Comparison of ENCODE assay signal across 8 cellular contexts in the genomic region with DNA sequence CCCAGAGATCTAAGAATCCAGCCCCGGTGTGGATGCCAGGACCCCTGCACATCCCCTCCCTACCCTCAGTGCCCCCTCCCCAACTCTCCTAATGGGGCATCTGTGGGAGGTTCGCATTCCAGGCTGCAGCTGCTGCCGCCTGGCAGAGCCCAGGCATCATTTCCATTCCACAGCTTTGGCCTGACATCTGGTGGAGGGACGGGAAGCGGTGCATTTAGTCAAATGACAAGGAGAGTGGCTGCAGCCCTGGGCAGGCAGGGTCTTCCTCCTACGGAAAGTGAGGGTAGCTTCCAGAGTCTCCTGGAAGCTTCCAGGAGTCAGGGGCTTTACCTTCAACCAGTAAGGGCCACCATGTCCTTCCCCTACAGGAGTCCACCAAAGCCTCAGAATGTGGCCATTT. TPM values are rescaled to one million over a fixed set of nuclear protein-coding genes. Genes with fewer than 3 reads are reported as not detected.
DNase-seq lines count a peak whose midpoint lies in the region; ATAC-seq and TF ChIP-seq lines count a peak whose summit lies in the region.

No MANE protein-coding gene starts in this region.

- H3K27ac ChIP-seq in C4-2B, result no peak overlapping the region
- H3K27ac ChIP-seq in IMR-90 (ENCODE audit: insufficient read depth, low read length), result no peak overlapping the region

- no peak overlapping the region for H2AFZ ChIP-seq in IMR-90 (replicated peaks; ENCODE audit: low read length, poor library complexity)

- H2BK120ac ChIP-seq in IMR-90 (ENCODE audit: low read depth, low read length), result no peak overlapping the region

- WGBS in IMR-90 (ENCODE audit: extremely low coverage in 2 of 2, insufficient read length in 1 of 2), 2 experiments, result 0% methylated on average over 2 of the region's 6 CpGs; no CpG with 5 or more reads in 1 of the 2 experiments

- no peak overlapping the region for H2BK5ac ChIP-seq in IMR-90 (ENCODE audit: low read depth, low read length, poor library complexity, severe bottlenecking)

- H3K9me1 ChIP-seq in IMR-90 (ENCODE audit: insufficient read depth, low read length), result no peaks in the 10 kb centered on the region

- intact Hi-C loops in IMR-90 (cut with micrococcal nuclease), result loop anchor here (1.0 to 5.0 kb wide), 2 partner anchors 443 to 1068 kb away; no protein-coding TSS in a partner anchor

- H3K9me3 Mint-ChIP-seq in brain, result peaks cover 5 to 18% (median 11%) of the 10 kb centered on the region in 5 experiments

- H3K18ac ChIP-seq in IMR-90 (ENCODE audit: low read depth, low read length), result no peak overlapping the region

- BruUV-seq in IMR-90 (replicated peaks; lab: Mats Ljungman, UMichigan), result no TSS peak

- in situ Hi-C loops in IMR-90 (cut with MboI; ENCODE audit: low sequenced_read_pairs), result loop anchor here (5.0 to 10.0 kb wide), 2 partner anchors 158 to 290 kb away; no protein-coding TSS in a partner anchor

- ATAC-seq in IMR-90 (ENCODE audit: low read depth) (peak; percentile 50), HG02588 (IDR thresholded peaks at IDR 0.05; ENCODE audit: unreplicated experiment) (no peak), HG02610 (IDR thresholded peaks at IDR 0.05; ENCODE audit: unreplicated experiment) (no peak)

- no peak overlapping the region for H2BK20ac ChIP-seq in IMR-90 (ENCODE audit: low read depth, low read length)

- H3K4me1 Mint-ChIP-seq in brain, result peaks cover 15% of the 10 kb centered on the region

- no peaks in the 10 kb centered on the region for H3K79me1 ChIP-seq in IMR-90 (ENCODE audit: low read depth in 1 of 2, low read length in 2 of 2)

- H3K9me3 ChIP-seq in IMR-90 (ENCODE audit: control insufficient read depth, insufficient read depth, low read length), result no peaks in the 10 kb centered on the region

- H2BK15ac ChIP-seq in IMR-90 (ENCODE audit: low read depth, low read length), result no peak overlapping the region

- dilution Hi-C loops in IMR-90 (cut with HindIII; ENCODE audit: low sequenced_read_pairs, unreplicated experiment), result no loop called here

- H4K91ac ChIP-seq in IMR-90 (ENCODE audit: insufficient read depth, low read depth, low read length), result no peak overlapping the region

- H3K4me3 Mint-ChIP-seq in brain, result no peak overlapping the region

- H2AK5ac ChIP-seq in IMR-90 (ENCODE audit: low read depth, low read length), result no peak overlapping the region

- no peak overlapping the region for H3K23ac ChIP-seq in IMR-90 (ENCODE audit: low read depth, low read length)

- H4K8ac ChIP-seq in IMR-90 (ENCODE audit: low read depth in 2 of 2, low read length in 2 of 2), result no peak overlapping the region

- H3K14ac ChIP-seq in IMR-90 (replicated peaks; ENCODE audit: low read depth, low read length), result no peak overlapping the region

- no peak overlapping the region for H3K9ac ChIP-seq in IMR-90 (ENCODE audit: low read depth, low read length)

- H3K36me3 Mint-ChIP-seq in brain, result no peaks in the 10 kb centered on the region

- peaks cover 4% of the 10 kb centered on the region; the same call in 1 of the 2 replicates for H3K27me3 ChIP-seq in IMR-90 (ENCODE audit: control insufficient read depth, insufficient read depth, low read length)

- H2AK9ac ChIP-seq in IMR-90 (replicated peaks; ENCODE audit: low read depth, low read length, poor library complexity), result no peak overlapping the region

- H3K4me2 ChIP-seq in IMR-90 (ENCODE audit: low read depth, low read length), result no peak overlapping the region

- peaks cover 2% of the 10 kb centered on the region; the same call in 1 of the 2 replicates for H3K4me1 ChIP-seq in IMR-90 (ENCODE audit: control insufficient read depth, insufficient read depth, low read length)

- TF ChIP-seq RAD21 in IMR-90 (IDR thresholded peaks at IDR 0.05; ENCODE audit: low read length), result no peak

- no peak overlapping the region for H4K5ac ChIP-seq in IMR-90 (ENCODE audit: low read depth, low read length)

- POLR2A ChIA-PET in IMR-90 (lab: Charles Lee; ENCODE audit: unreplicated experiment), result no interaction called here

- TF ChIP-seq POLR2A in IMR-90 (IDR thresholded peaks at IDR 0.05; ENCODE audit: low read depth, low read length) (no peak), erythroblast (IDR thresholded peaks at IDR 0.05; ENCODE audit: low read length) (no peak)

- no peaks in the 10 kb centered on the region for H4K20me1 ChIP-seq in IMR-90 (ENCODE audit: insufficient read depth, low read length)

- H3K56ac ChIP-seq in IMR-90 (ENCODE audit: extremely low read depth, insufficient read depth, low read length), result no peak overlapping the region

- CTCF ChIA-PET in IMR-90 (lab: Yijun Ruan, JAX), result interaction anchor here (0.6 to 1.9 kb wide), 5 partner anchors 155 to 1994 kb away, joined by 3 to 6 read pairs (median 4); no protein-coding TSS in a partner anchor

- H3K27ac Mint-ChIP-seq in brain, result no peak overlapping the region

- H3K27me3 Mint-ChIP-seq in brain, result peaks cover 19% of the 10 kb centered on the region

- H3K4me3 ChIP-seq in IMR-90 (ENCODE audit: insufficient read depth, low read depth, low read length), result no peak overlapping the region

- H3K4ac ChIP-seq in IMR-90 (ENCODE audit: low read depth, low read length), result no peak overlapping the region

- H3K36me3 ChIP-seq in IMR-90 (ENCODE audit: control insufficient read depth, insufficient read depth, low read length), result no peaks in the 10 kb centered on the region

- peak; percentile 23 for TF ChIP-seq CTCF in C4-2B (conservative IDR thresholded peaks at IDR 0.05)
- TF ChIP-seq CTCF in IMR-90 (conservative IDR thresholded peaks at IDR 0.05; ENCODE audit: low read depth, low read length), result peak; percentile 33
- TF ChIP-seq CTCF in brain (conservative IDR thresholded peaks at IDR 0.05), result peak; percentile 53

- DNase-seq in IMR-90, result no peak
- peak; percentile 88 for DNase-seq in left kidney (ENCODE audit: low read depth, low spot score)
- DNase-seq in erythroblast (lab: John Stamatoyannopoulos, UW), result no peak
- DNase-seq in activated CD4-positive, CD25-positive, alpha-beta regulatory T cell (lab: John Stamatoyannopoulos, UW), result no peak

TF ChIP-seq in IMR-90, 13 proteins besides CTCF, POLR2A, EP300 and RAD21:
- TF ChIP-seq MXI1 (IDR thresholded peaks at IDR 0.05; ENCODE audit: borderline replicate concordance, low read depth, low read length) (no peak), SMC3 (IDR thresholded peaks at IDR 0.05; ENCODE audit: low read depth, low read length) (no peak), BHLHE40 (IDR thresholded peaks at IDR 0.05; ENCODE audit: low read depth, low read length) (no peak), RFX5 (IDR thresholded peaks at IDR 0.05; ENCODE audit: low read depth, low read length) (no peak), FOS (IDR thresholded peaks at IDR 0.05; ENCODE audit: low read depth, low read length) (no peak), CEBPB (IDR thresholded peaks at IDR 0.05; ENCODE audit: low read depth, low read length) (no peak), RCOR1 (IDR thresholded peaks at IDR 0.05; ENCODE audit: insufficient replicate concordance, low read length) (no peak), MAZ (IDR thresholded peaks at IDR 0.05; ENCODE audit: borderline replicate concordance, low read depth, low read length) (no peak), NFE2L2 (IDR thresholded peaks at IDR 0.05; ENCODE audit: low read depth, low read length) (no peak)
- TF ChIP-seq, protein P1, sequence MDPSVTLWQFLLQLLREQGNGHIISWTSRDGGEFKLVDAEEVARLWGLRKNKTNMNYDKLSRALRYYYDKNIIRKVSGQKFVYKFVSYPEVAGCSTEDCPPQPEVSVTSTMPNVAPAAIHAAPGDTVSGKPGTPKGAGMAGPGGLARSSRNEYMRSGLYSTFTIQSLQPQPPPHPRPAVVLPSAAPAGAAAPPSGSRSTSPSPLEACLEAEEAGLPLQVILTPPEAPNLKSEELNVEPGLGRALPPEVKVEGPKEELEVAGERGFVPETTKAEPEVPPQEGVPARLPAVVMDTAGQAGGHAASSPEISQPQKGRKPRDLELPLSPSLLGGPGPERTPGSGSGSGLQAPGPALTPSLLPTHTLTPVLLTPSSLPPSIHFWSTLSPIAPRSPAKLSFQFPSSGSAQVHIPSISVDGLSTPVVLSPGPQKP (IDR thresholded peaks at IDR 0.05; ENCODE audit: borderline replicate concordance, low read depth, low read length), result no peak
- TF ChIP-seq, protein P2, sequence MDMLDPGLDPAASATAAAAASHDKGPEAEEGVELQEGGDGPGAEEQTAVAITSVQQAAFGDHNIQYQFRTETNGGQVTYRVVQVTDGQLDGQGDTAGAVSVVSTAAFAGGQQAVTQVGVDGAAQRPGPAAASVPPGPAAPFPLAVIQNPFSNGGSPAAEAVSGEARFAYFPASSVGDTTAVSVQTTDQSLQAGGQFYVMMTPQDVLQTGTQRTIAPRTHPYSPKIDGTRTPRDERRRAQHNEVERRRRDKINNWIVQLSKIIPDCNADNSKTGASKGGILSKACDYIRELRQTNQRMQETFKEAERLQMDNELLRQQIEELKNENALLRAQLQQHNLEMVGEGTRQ (IDR thresholded peaks at IDR 0.05; ENCODE audit: low read depth, low read length), result no peak

RNA-seq across cellular contexts. Expression of a gene that starts 30.8 kb away (rescaled TPM):
- total RNA-seq in IMR-90 (2012; rRNA removed), result not detected in 2 replicates
- polyA plus RNA-seq in IMR-90 (2012; rRNA removed), result not detected in 2 replicates
- polyA plus RNA-seq in IMR-90 (2012; cell fraction: cytosol; rRNA removed), result not detected in 2 replicates
- polyA plus RNA-seq in IMR-90 (2012; cell fraction: nucleus; rRNA removed; ENCODE audit: low replicate concordance), result not detected in 2 replicates
- not detected for polyA plus RNA-seq in brain (ENCODE audit: insufficient read depth, low read depth, low replicate concordance)
